Comparison of ENCODE assay signal across 33 cellular contexts in the genomic region with DNA sequence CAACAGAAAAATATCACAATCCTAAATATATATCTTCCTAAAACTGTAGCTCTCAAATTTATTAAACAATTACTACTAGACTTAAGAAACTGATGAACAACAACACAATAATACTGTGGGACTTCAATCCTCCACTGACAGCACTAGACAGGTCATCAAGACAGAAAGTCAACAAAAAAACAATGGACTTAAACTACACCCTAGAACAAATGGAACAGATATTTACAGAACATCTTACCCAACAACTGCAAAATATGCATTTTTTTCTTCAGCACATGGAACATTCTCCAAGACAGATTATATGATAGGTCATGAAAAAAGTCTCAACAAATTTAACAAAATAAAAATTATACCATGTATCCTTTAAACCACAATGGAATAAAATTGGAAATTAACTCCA.
A peak's percentile ranks its signal among the peaks of the same experiment; 100 is the strongest.
DNase-seq lines count a peak whose midpoint lies in the region; ATAC-seq, FAIRE-seq and TF ChIP-seq lines count a peak whose summit lies in the region.
"Had no signal": no experiment of that assay in that cellular context is flagged by ENCODE, and none has a peak within 500 bp of the region (broad histone marks: within the 10 kb centered on the region; RNA-seq: fewer than 3 reads in every experiment).

No MANE protein-coding gene starts in this region.

- no peaks in the 10 kb centered on the region; the same call in 1 of the 2 replicates for H3K27me3 Mint-ChIP-seq in WTC11 (ENCODE audit: low read depth)
- H3K27me3 Mint-ChIP-seq: CD4-positive, alpha-beta T cell had no signal

- no peak overlapping the region for H3K4me3 ChIP-seq in HepG2 (replicated peaks in 1 of 3; ENCODE audit: insufficient read depth in 1 of 3, low read depth in 2 of 3, low read length in 3 of 3)
- H3K4me3 ChIP-seq in right lobe of liver, result no peak overlapping the region
- H3K4me3 ChIP-seq: A549; BLaER1; BLaER1 treated with 17β-estradiol and CSF1 and Interleukin-3, amounts not matched to agents 10 nM and 100 nM had no signal

- BruUV-seq in HepG2 (replicated peaks; lab: Mats Ljungman, UMichigan), result no TSS peak

- TF ChIP-seq CTCF in HepG2 (CRISPR knock-in tag; IDR thresholded peaks at IDR 0.05) (no peak), right lobe of liver (IDR thresholded peaks at IDR 0.05) (no peak), WTC11 (IDR thresholded peaks at IDR 0.05) (no peak)

- no peak for FAIRE-seq in HepG2 (lab: Jason Lieb, UNC)
- FAIRE-seq: A204.1, A549, D721Med had no signal

- DNase-seq in HepG2 (ENCODE audit: low spot score), result no peak
- DNase-seq in right lobe of liver, result no peak
- DNase-seq in WTC11 (ENCODE audit: low spot score), result no peak
- DNase-seq in iPS-NIHi11 (ENCODE audit: low spot score), result no peak
- DNase-seq: 8988T; ACHN; AML-193; BE2C; C1 segment of cervical spinal cord; Caco-2; Calu3; CD4-positive, alpha-beta memory T cell; CD4-positive, alpha-beta T cell; CD4-positive, CD25-positive, alpha-beta regulatory T cell; CD8-positive, alpha-beta memory T cell; CD8-positive, alpha-beta T cell; COR-L47; DMS 273 treated with DMSO at 0.1 percent for 48 hours; DMS153; DMS53; DMS79; DMS79 treated with DMSO at 0.1 percent for 48 hours; DND-41; EL had no signal

- H3K9me3 Mint-ChIP-seq in WTC11, result peaks cover 44% of the 10 kb centered on the region

- H3K36me3 ChIP-seq in HepG2 (replicated peaks in 1 of 2; ENCODE audit: control insufficient read depth in 1 of 2, insufficient read depth in 2 of 2, low read length in 2 of 2) (no peaks in the 10 kb centered on the region), right lobe of liver (no peaks in the 10 kb centered on the region)
- H3K36me3 ChIP-seq: BE2C; BLaER1; BLaER1 treated with 17β-estradiol and CSF1 and Interleukin-3, amounts not matched to agents 10 nM and 100 nM had no signal

- no peak overlapping the region for H2AFZ ChIP-seq in HepG2 (ENCODE audit: low read length)

- H3K4me3 Mint-ChIP-seq in WTC11, result no peak overlapping the region
- H3K4me3 Mint-ChIP-seq: B cell; CD14-positive monocyte; CD4-positive, alpha-beta memory T cell; CD4-positive, alpha-beta T cell; CD4-positive, CD25-positive, alpha-beta regulatory T cell; CD8-positive, alpha-beta memory T cell; CD8-positive, alpha-beta T cell had no signal

- H3K27ac ChIP-seq in HepG2 (ENCODE audit: extremely low read length, insufficient read depth, low read length) (no peak overlapping the region), right lobe of liver (no peak overlapping the region)
- H3K27ac ChIP-seq: 22Rv1; A549; BLaER1; BLaER1 treated with 17β-estradiol and CSF1 and Interleukin-3, amounts not matched to agents 10 nM and 100 nM; C4-2B had no signal

- CTCF ChIA-PET in HepG2 (lab: Yijun Ruan, JAX; ENCODE audit: low intra/inter-chr PET ratio, low total read pairs), result no interaction called here
- CTCF ChIA-PET in WTC11 (lab: Charles Lee), result no interaction called here

- H3K9me3 ChIP-seq in HepG2 (ENCODE audit: low read length), result peaks cover 5% of the 10 kb centered on the region; the same call in 1 of the 2 replicates
- H3K9me3 ChIP-seq in right lobe of liver, result no peaks in the 10 kb centered on the region
- H3K9me3 ChIP-seq: A549, BE2C, Caco-2 had no signal

- intact Hi-C loops in HepG2 (cut with micrococcal nuclease; ENCODE audit: unreplicated experiment), result no loop called here
- intact Hi-C loops in right lobe of liver (cut with DNase I), result no loop called here

- peak overlapping the region; percentile 6; the same call in 1 of the 2 replicates for H3K27ac Mint-ChIP-seq in WTC11
- H3K27ac Mint-ChIP-seq: B cell; CD14-positive monocyte; CD4-positive, alpha-beta memory T cell; CD4-positive, alpha-beta T cell; CD4-positive, CD25-positive, alpha-beta regulatory T cell; CD8-positive, alpha-beta memory T cell; CD8-positive, alpha-beta T cell had no signal

- no peak overlapping the region for H3K4me2 ChIP-seq in HepG2 (ENCODE audit: low read depth, low read length)
- H3K4me2 ChIP-seq: A549; BLaER1; BLaER1 treated with 17β-estradiol and CSF1 and Interleukin-3, amounts not matched to agents 10 nM and 100 nM had no signal

- TF ChIP-seq EP300 in HepG2 (IDR thresholded peaks at IDR 0.05; ENCODE audit: low read depth in 2 of 2, low read length in 2 of 2) (no peak), HepG2 (CRISPR knock-in tag; IDR thresholded peaks at IDR 0.05; ENCODE audit: borderline replicate concordance) (no peak)

- POLR2A ChIA-PET in HepG2 (lab: Yijun Ruan, JAX), result no interaction called here
- POLR2A ChIA-PET in WTC11 (lab: Charles Lee), result interaction anchor here (0.5 kb wide), 1 partner anchor 775 kb away, joined by 3 read pairs; no protein-coding TSS in a partner anchor

- H3K79me2 ChIP-seq in HepG2 (ENCODE audit: insufficient read depth, low read length), result no peaks in the 10 kb centered on the region

- TF ChIP-seq RAD21 in HepG2 (CRISPR knock-in tag; IDR thresholded peaks at IDR 0.05), result no peak

- H3K4me1 Mint-ChIP-seq in WTC11, result peaks cover 27% of the 10 kb centered on the region
- H3K4me1 Mint-ChIP-seq: B cell; CD14-positive monocyte; CD4-positive, alpha-beta memory T cell; CD4-positive, CD25-positive, alpha-beta regulatory T cell; CD8-positive, alpha-beta memory T cell had no signal

- H4K20me1 ChIP-seq in HepG2 (ENCODE audit: insufficient read depth, low read length), result no peaks in the 10 kb centered on the region
- H4K20me1 ChIP-seq: BLaER1; BLaER1 treated with 17β-estradiol and CSF1 and Interleukin-3, amounts not matched to agents 10 nM and 100 nM had no signal

- peaks cover 41% of the 10 kb centered on the region for H3K36me3 Mint-ChIP-seq in WTC11
- H3K36me3 Mint-ChIP-seq: CD14-positive monocyte; CD4-positive, alpha-beta memory T cell; CD4-positive, CD25-positive, alpha-beta regulatory T cell; CD8-positive, alpha-beta memory T cell; CD8-positive, alpha-beta T cell had no signal

- in situ Hi-C loops in HepG2 (cut with HindIII; ENCODE audit: extremely low pct_ligation_motif_present, low pct_unique_long_range_greater_than_20kb), result no loop called here

- H3K4me1 ChIP-seq in HepG2 (ENCODE audit: insufficient read depth, low read length) (peaks cover 56% of the 10 kb centered on the region), right lobe of liver (no peaks in the 10 kb centered on the region)
- H3K4me1 ChIP-seq: A549; BE2C; BLaER1; BLaER1 treated with 17β-estradiol and CSF1 and Interleukin-3, amounts not matched to agents 10 nM and 100 nM; Caco-2 had no signal

- H3K27me3 ChIP-seq in HepG2 (ENCODE audit: control insufficient read depth in 1 of 2, insufficient read depth in 2 of 2, low read length in 2 of 2), result no peaks in the 10 kb centered on the region
- no peaks in the 10 kb centered on the region for H3K27me3 ChIP-seq in right lobe of liver
- H3K27me3 ChIP-seq: BE2C; BLaER1; BLaER1 treated with 17β-estradiol and CSF1 and Interleukin-3, amounts not matched to agents 10 nM and 100 nM had no signal

- ATAC-seq in HepG2, result no peak
- ATAC-seq in right lobe of liver, result no peak
- ATAC-seq in WTC11, result no peak
- ATAC-seq: A549; CD8-positive, alpha-beta T cell had no signal

- TF ChIP-seq POLR2A in HepG2 (IDR thresholded peaks at IDR 0.05; ENCODE audit: insufficient read depth in 1 of 2, low read depth in 2 of 2, low read length in 2 of 2), result no peak
- no peak for TF ChIP-seq POLR2A in right lobe of liver (IDR thresholded peaks at IDR 0.05)

- no peak overlapping the region for H3K9ac ChIP-seq in HepG2 (ENCODE audit: insufficient read depth, low read depth, low read length)
- H3K9ac ChIP-seq: BLaER1; BLaER1 treated with 17β-estradiol and CSF1 and Interleukin-3, amounts not matched to agents 10 nM and 100 nM had no signal

TF ChIP-seq in HepG2, 621 proteins besides CTCF, POLR2A, EP300 and RAD21 (continues in another document):
- TF ChIP-seq ZSCAN9 (CRISPR knock-in tag; IDR thresholded peaks at IDR 0.05; ENCODE audit: borderline replicate concordance) (no peak), ZNF746 (CRISPR knock-in tag; IDR thresholded peaks at IDR 0.05) (no peak), GATAD2A (CRISPR knock-in tag; IDR thresholded peaks at IDR 0.05) (0 out of 2 replicates have a peak, but pooled peaks have one; percentile 18), LCORL (IDR thresholded peaks at IDR 0.05) (no peak), LCORL (CRISPR knock-in tag; IDR thresholded peaks at IDR 0.05) (no peak)
- TF ChIP-seq, protein P1, sequence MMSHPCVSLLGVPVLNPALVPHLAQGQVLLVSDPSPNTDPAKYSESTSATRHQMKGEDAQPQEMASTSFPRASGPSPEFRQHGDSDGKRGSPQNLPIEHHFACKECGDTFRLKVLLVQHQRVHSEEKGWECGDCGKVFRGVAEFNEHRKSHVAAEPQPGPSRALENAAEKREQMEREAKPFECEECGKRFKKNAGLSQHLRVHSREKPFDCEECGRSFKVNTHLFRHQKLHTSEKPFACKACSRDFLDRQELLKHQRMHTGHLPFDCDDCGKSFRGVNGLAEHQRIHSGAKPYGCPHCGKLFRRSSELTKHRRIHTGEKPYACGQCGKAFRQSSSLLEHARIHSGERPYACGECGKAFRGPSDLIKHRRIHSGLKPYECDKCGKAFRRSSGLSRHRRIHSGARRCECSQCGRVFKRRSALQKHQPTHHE (CRISPR knock-in tag; IDR thresholded peaks at IDR 0.05; ENCODE audit: borderline replicate concordance), result no peak

TF ChIP-seq in WTC11, 78 proteins besides CTCF, POLR2A, EP300 and RAD21 (continues in another document):
- no peak for TF ChIP-seq FOXP1 (CRISPR knock-in tag; IDR thresholded peaks at IDR 0.05; ENCODE audit: borderline replicate concordance)
- TF ChIP-seq ELF4 (CRISPR knock-in tag; IDR thresholded peaks at IDR 0.05; ENCODE audit: low read depth), result no peak
- no peak for TF ChIP-seq ESRRA (CRISPR knock-in tag; IDR thresholded peaks at IDR 0.05; ENCODE audit: borderline replicate concordance)
- no peak for TF ChIP-seq OVOL2 (CRISPR knock-in tag; IDR thresholded peaks at IDR 0.05; ENCODE audit: borderline replicate concordance)
- TF ChIP-seq, protein P2, sequence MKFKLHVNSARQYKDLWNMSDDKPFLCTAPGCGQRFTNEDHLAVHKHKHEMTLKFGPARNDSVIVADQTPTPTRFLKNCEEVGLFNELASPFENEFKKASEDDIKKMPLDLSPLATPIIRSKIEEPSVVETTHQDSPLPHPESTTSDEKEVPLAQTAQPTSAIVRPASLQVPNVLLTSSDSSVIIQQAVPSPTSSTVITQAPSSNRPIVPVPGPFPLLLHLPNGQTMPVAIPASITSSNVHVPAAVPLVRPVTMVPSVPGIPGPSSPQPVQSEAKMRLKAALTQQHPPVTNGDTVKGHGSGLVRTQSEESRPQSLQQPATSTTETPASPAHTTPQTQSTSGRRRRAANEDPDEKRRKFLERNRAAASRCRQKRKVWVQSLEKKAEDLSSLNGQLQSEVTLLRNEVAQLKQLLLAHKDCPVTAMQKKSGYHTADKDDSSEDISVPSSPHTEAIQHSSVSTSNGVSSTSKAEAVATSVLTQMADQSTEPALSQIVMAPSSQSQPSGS (CRISPR knock-in tag; IDR thresholded peaks at IDR 0.05; ENCODE audit: borderline replicate concordance, low read depth), result no peak
- TF ChIP-seq, protein P3, sequence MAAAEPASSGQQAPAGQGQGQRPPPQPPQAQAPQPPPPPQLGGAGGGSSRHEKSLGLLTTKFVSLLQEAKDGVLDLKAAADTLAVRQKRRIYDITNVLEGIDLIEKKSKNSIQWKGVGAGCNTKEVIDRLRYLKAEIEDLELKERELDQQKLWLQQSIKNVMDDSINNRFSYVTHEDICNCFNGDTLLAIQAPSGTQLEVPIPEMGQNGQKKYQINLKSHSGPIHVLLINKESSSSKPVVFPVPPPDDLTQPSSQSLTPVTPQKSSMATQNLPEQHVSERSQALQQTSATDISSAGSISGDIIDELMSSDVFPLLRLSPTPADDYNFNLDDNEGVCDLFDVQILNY (CRISPR knock-in tag; IDR thresholded peaks at IDR 0.05), result no peak
